Comparison of ENCODE assay signal across 4 cellular contexts in genomic region chr5:95360667-95361066, GRCh38. TPM values are rescaled to one million over a fixed set of nuclear protein-coding genes. Genes with fewer than 3 reads are reported as not detected.
"Had no signal": no experiment of that assay in that cellular context is flagged by ENCODE, and none has a peak within 500 bp of the region (broad histone marks: within the 10 kb centered on the region; RNA-seq: fewer than 3 reads in every experiment).

No MANE protein-coding gene starts in this region.

RNA-seq across cellular contexts. Expression of gene FAM81B, which starts 30.5 kb away (rescaled TPM):
- total RNA-seq: HT-29, HT1080, IMR-90 had no signal
- polyA plus RNA-seq: IgD-negative memory B cell, IMR-90 had no signal
